Comparison of ENCODE assay signal across 13 cellular contexts in genomic region chr2:209305746-209306196, GRCh38.
"Had no signal": no experiment of that assay in that cellular context is flagged by ENCODE, and none has a peak within 500 bp of the region (broad histone marks: within the 10 kb centered on the region; RNA-seq: fewer than 3 reads in every experiment).

No MANE protein-coding gene starts in this region.

- H3K27me3 ChIP-seq: right atrium auricular region had no signal

- H3K36me3 ChIP-seq: right atrium auricular region, tibial artery had no signal

- H3K27me3 Mint-ChIP-seq: activated naive CD8-positive, alpha-beta T cell treated with anti-CD3 and anti-CD28 coated beads, Interleukin-2, amount 10 ng/mL, durations not matched to agents 7 days and 5 days had no signal

- H3K27ac Mint-ChIP-seq: activated naive CD8-positive, alpha-beta T cell treated with anti-CD3 and anti-CD28 coated beads, Interleukin-2, amount 10 ng/mL, durations not matched to agents 7 days and 5 days; activated T-cell treated with anti-CD3 and anti-CD28 coated beads, Interleukin-2, amount 50 U/mL, for 72 hours had no signal

- H3K4me1 ChIP-seq: right atrium auricular region, tibial artery had no signal

- H3K36me3 Mint-ChIP-seq: activated naive CD8-positive, alpha-beta T cell treated with anti-CD3 and anti-CD28 coated beads, Interleukin-2, amount 10 ng/mL, durations not matched to agents 7 days and 5 days had no signal

- H3K4me3 ChIP-seq: right atrium auricular region, smooth muscle cell, tibial artery had no signal

- H3K27ac ChIP-seq: right atrium auricular region, tibial artery had no signal

- H3K9me3 Mint-ChIP-seq: activated naive CD8-positive, alpha-beta T cell treated with anti-CD3 and anti-CD28 coated beads, Interleukin-2, amount 10 ng/mL, durations not matched to agents 7 days and 5 days; activated T-cell treated with anti-CD3 and anti-CD28 coated beads, Interleukin-2, amount 50 U/mL, for 72 hours had no signal

- H3K4me1 Mint-ChIP-seq: activated naive CD8-positive, alpha-beta T cell treated with anti-CD3 and anti-CD28 coated beads, Interleukin-2, amount 10 ng/mL, durations not matched to agents 7 days and 5 days had no signal

- H3K9me3 ChIP-seq: right atrium auricular region, tibial artery had no signal

- H3K4me2 ChIP-seq: smooth muscle cell had no signal

- H3K4me3 Mint-ChIP-seq: activated naive CD8-positive, alpha-beta T cell treated with anti-CD3 and anti-CD28 coated beads, Interleukin-2, amount 10 ng/mL, durations not matched to agents 7 days and 5 days; activated T-cell treated with anti-CD3 and anti-CD28 coated beads, Interleukin-2, amount 50 U/mL, for 72 hours had no signal

- DNase-seq: activated CD4-positive, alpha-beta T cell treated with anti-CD3 and anti-CD28 coated beads for 1 hour; activated CD4-positive, alpha-beta T cell treated with anti-CD3 and anti-CD28 coated beads, Interleukin-2, amount 50 U/mL, for 48 hours; activated gamma-delta T cell treated with Interleukin-2 at 50 U/mL for 16 hours; activated naive CD8-positive, alpha-beta T cell treated with anti-CD3 and anti-CD28 coated beads, Interleukin-2, amount 10 ng/mL, durations not matched to agents 7 days and 5 days; activated T-cell treated with anti-CD3 and anti-CD28 coated beads, Interleukin-2, amount 50 U/mL, for 72 hours; foreskin melanocyte; head of caudate nucleus; kidney; left ventricle myocardium superior; mesenchymal stem cell; tibial artery had no signal

- ATAC-seq: activated T-cell treated with anti-CD3 and anti-CD28 coated beads, Interleukin-2, amount 50 U/mL, for 72 hours; left ventricle myocardium superior had no signal
